ENCODE assay signal across 10 cellular contexts in genomic region chr17:75853410-75853809, GRCh38. TPM values are rescaled to one million over a fixed set of nuclear protein-coding genes. Genes with fewer than 3 reads are reported as not detected.
DNase-seq lines count a peak whose midpoint lies in the region; ATAC-seq lines count a peak whose summit lies in the region.
"Had no signal": no experiment of that assay in that cellular context is flagged by ENCODE, and none has a peak within 500 bp of the region (broad histone marks: within the 10 kb centered on the region; RNA-seq: fewer than 3 reads in every experiment).

No MANE protein-coding gene starts in this region.

- peak overlapping the region in 8 of 10 donors; percentile 25 to 81 (median 54) for H3K27ac Mint-ChIP-seq in naive thymus-derived CD8-positive, alpha-beta T cell

- peaks cover 7 to 47% (median 27%) of the 10 kb centered on the region in 4 donors for H3K4me1 Mint-ChIP-seq in naive thymus-derived CD8-positive, alpha-beta T cell

- no peaks in the 10 kb centered on the region for H3K27me3 Mint-ChIP-seq in naive thymus-derived CD8-positive, alpha-beta T cell

- ATAC-seq in naive thymus-derived CD8-positive, alpha-beta T cell: no peak
- ATAC-seq in GM18909 (IDR thresholded peaks at IDR 0.05; ENCODE audit: poor library complexity, unreplicated experiment) (no peak), sciatic nerve (no peak)

- POLR2A ChIA-PET in naive thymus-derived CD8-positive, alpha-beta T cell (lab: Charles Lee): interaction anchor here (0.6 to 14.7 kb wide), 15 partner anchors 8 to 883 kb away, joined by 3 to 288 read pairs (median 15); partner anchors contain the start of genes GALK1, TRIM47, TRIM65 and UNC13D

- DNase-seq in AG08395 (ENCODE audit: low spot score) (peak; percentile 60), M059J (ENCODE audit: low read depth) (peak; percentile 79), dermis microvascular lymphatic vessel endothelial cell (ENCODE audit: low read depth in 2 of 2) (peak; percentile 83 to 95), anterior cingulate cortex (lab: John Stamatoyannopoulos, UW) (no peak), globus pallidus (ENCODE audit: low spot score) (no peak), sciatic nerve (ENCODE audit: low spot score) (no peak)
- no peak for DNase-seq in naive thymus-derived CD8-positive, alpha-beta T cell
- DNase-seq: DND-41; stimulated activated CD4-positive, alpha-beta T cell treated with anti-CD3 and anti-CD28 coated beads, Interleukin-2, amount 100 ng/mL, for 48 hours had no signal

- peak overlapping the region in 7 of 10 donors; percentile 8 to 65 (median 48) for H3K4me3 Mint-ChIP-seq in naive thymus-derived CD8-positive, alpha-beta T cell

- H3K9me3 Mint-ChIP-seq in naive thymus-derived CD8-positive, alpha-beta T cell: no peaks in the 10 kb centered on the region

- peaks cover 0 to 34% (median 4%) of the 10 kb centered on the region in 3 donors for H3K36me3 Mint-ChIP-seq in naive thymus-derived CD8-positive, alpha-beta T cell

- intact Hi-C loops in sciatic nerve (cut with DNase I): no loop called here

RNA-seq across cellular contexts. Expression of gene WBP2, which starts 1.7 kb away (rescaled TPM):
- total RNA-seq in M059J (2014; rRNA removed; shearing (Covaris generic)): 32.5 and 35.8 TPM in 2 replicates
- total RNA-seq in dermis microvascular lymphatic vessel endothelial cell: 22.3 and 33.9 TPM in 2 replicates
- 100 to 1,000 TPM; 152 to 156 TPM for total RNA-seq in naive thymus-derived CD8-positive, alpha-beta T cell
- 10 to 100 TPM; 58.1 to 95.1 (median 70.6) TPM for polyA plus RNA-seq in naive thymus-derived CD8-positive, alpha-beta T cell
- total RNA-seq in sciatic nerve: 156 TPM

RNA-seq across cellular contexts. Expression of gene UNC13D, which starts 9.2 kb away (rescaled TPM):
- 0.07 TPM in 1 of 2 replicates, not detected in the other for total RNA-seq in M059J (2014; rRNA removed; shearing (Covaris generic))
- total RNA-seq in dermis microvascular lymphatic vessel endothelial cell: 2.8 and 2.9 TPM in 2 replicates
- 100 to 1,000 TPM; 147 to 153 TPM for total RNA-seq in naive thymus-derived CD8-positive, alpha-beta T cell
- polyA plus RNA-seq in naive thymus-derived CD8-positive, alpha-beta T cell: 10 to 100 TPM; 50.3 to 78.0 (median 54.0) TPM
- 30.9 TPM for total RNA-seq in sciatic nerve

RNA-seq across cellular contexts. Expression of gene TRIM47, which starts 25.0 kb away (rescaled TPM):
- total RNA-seq in M059J (2014; rRNA removed; shearing (Covaris generic)): 3.8 and 6.6 TPM in 2 replicates
- 58.4 and 74.0 TPM in 2 replicates for total RNA-seq in dermis microvascular lymphatic vessel endothelial cell
- total RNA-seq in naive thymus-derived CD8-positive, alpha-beta T cell: 1 to 10 TPM; 9.7 to 9.9 TPM
- 1 to 10 TPM; 1.9 to 8.5 (median 4.2) TPM for polyA plus RNA-seq in naive thymus-derived CD8-positive, alpha-beta T cell
- total RNA-seq in sciatic nerve: 50.7 TPM

RNA-seq across cellular contexts. Expression of gene TRIM65, which starts 43.3 kb away (rescaled TPM):
- total RNA-seq in M059J (2014; rRNA removed; shearing (Covaris generic)): 6.4 and 11.1 TPM in 2 replicates
- total RNA-seq in dermis microvascular lymphatic vessel endothelial cell: 23.0 and 31.9 TPM in 2 replicates
- 10 to 100 TPM; 34.5 to 40.9 TPM for total RNA-seq in naive thymus-derived CD8-positive, alpha-beta T cell
- polyA plus RNA-seq in naive thymus-derived CD8-positive, alpha-beta T cell: 10 to 100 TPM; 13.4 to 31.8 (median 18.9) TPM
- total RNA-seq in sciatic nerve: 24.7 TPM

RNA-seq across cellular contexts. Expression of gene MRPL38, which starts 51.3 kb away (rescaled TPM):
- 30.3 and 39.4 TPM in 2 replicates for total RNA-seq in M059J (2014; rRNA removed; shearing (Covaris generic))
- 25.0 and 35.4 TPM in 2 replicates for total RNA-seq in dermis microvascular lymphatic vessel endothelial cell
- total RNA-seq in naive thymus-derived CD8-positive, alpha-beta T cell: 100 to 1,000 TPM; 167 to 178 TPM
- 10 to 100 TPM; 56.4 to 78.7 (median 64.7) TPM for polyA plus RNA-seq in naive thymus-derived CD8-positive, alpha-beta T cell
- 73.6 TPM for total RNA-seq in sciatic nerve

Comparison
In these comparisons a context has a peak if more than half of its experiments do, and no peak if none do; other contexts are left out.
1. DNase-seq: peak in AG08395 (single experiment), M059J (single experiment) and dermis microvascular lymphatic vessel endothelial cell (2 of 2); none in naive thymus-derived CD8-positive, alpha-beta T cell (0 of 10), anterior cingulate cortex (0 of 58), globus pallidus (single experiment) and sciatic nerve (single experiment).